ENCODE assay signal across 24 cellular contexts in the genomic region with DNA sequence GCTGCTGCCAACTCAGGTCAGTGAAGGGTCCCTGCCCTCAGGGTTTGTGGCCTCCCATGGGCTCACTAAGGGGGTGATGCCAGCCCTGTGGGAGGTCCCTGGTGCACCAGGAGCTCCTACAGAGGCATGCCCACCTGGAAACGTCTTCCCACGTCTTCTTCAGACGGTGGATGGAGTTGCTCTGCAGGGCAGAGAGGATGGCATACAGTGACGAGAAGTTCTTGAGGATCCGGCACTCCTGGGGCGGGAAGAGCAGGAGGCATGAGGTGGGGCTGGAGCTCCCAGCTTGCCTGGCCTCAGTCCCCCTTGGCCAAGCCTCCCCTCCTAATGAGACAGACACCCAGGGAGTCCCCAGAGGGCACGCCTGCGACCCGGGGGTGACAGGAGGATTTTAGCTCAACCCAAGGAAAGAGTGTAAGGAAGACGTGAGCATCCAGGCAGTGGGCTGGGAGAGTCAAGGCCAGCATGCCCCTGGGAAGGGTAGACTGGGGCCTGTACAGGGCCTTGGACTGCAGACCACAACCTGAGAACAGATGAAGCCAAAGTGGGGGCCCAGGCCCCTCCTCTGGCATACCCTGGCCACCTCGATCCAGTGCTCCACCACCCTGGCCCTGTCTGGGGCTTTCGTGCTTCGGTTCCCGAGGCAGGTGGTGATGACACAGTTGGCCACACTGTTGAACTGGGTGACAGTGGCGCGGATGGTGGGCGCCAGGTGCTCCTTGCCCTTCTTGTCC. TPM values are rescaled to one million over a fixed set of nuclear protein-coding genes. Genes with fewer than 3 reads are reported as not detected.
DNase-seq lines count a peak whose midpoint lies in the region; ATAC-seq and TF ChIP-seq lines count a peak whose summit lies in the region.
"Had no signal": no experiment of that assay in that cellular context is flagged by ENCODE, and none has a peak within 500 bp of the region (broad histone marks: within the 10 kb centered on the region; RNA-seq: fewer than 3 reads in every experiment).

No MANE protein-coding gene starts in this region.

- peak overlapping the region; percentile 6 for H3K27ac Mint-ChIP-seq in activated naive CD8-positive, alpha-beta T cell treated with anti-CD3 and anti-CD28 coated beads, Interleukin-2, amount 10 ng/mL, durations not matched to agents 7 days and 5 days
- H3K27ac Mint-ChIP-seq in activated naive CD8-positive, alpha-beta T cell treated with anti-CD3 and anti-CD28 coated beads, Interleukin-2, amount 50 U/mL, for 24 hours: no peak overlapping the region
- peak overlapping the region; percentile 54 for H3K27ac Mint-ChIP-seq in activated T-helper 17 cell treated with anti-CD3 and anti-CD28 coated beads, Interleukin-2, amount 50 U/mL, for 72 hours
- H3K27ac Mint-ChIP-seq in natural killer cell: peak overlapping the region; percentile 58 to 74
- H3K27ac Mint-ChIP-seq: activated naive CD4-positive, alpha-beta T cell treated with anti-CD3 and anti-CD28 coated beads for 36 hours; CD8-positive, alpha-beta T cell had no signal

- in situ Hi-C loops in transverse colon (cut with MboI; ENCODE audit: low pct_ligation_motif_present in 1 of 4, low pct_unique_long_range_greater_than_20kb in 1 of 4, low sequenced_read_pairs in 3 of 4): no loop called here

- H3K4me3 Mint-ChIP-seq in activated naive CD8-positive, alpha-beta T cell treated with anti-CD3 and anti-CD28 coated beads, Interleukin-2, amount 10 ng/mL, durations not matched to agents 7 days and 5 days: no peak overlapping the region
- no peak overlapping the region for H3K4me3 Mint-ChIP-seq in activated naive CD8-positive, alpha-beta T cell treated with anti-CD3 and anti-CD28 coated beads, Interleukin-2, amount 50 U/mL, for 24 hours
- no peak overlapping the region for H3K4me3 Mint-ChIP-seq in activated T-helper 17 cell treated with anti-CD3 and anti-CD28 coated beads, Interleukin-2, amount 50 U/mL, for 72 hours
- H3K4me3 Mint-ChIP-seq in natural killer cell: no peak overlapping the region
- H3K4me3 Mint-ChIP-seq: activated naive CD4-positive, alpha-beta T cell treated with anti-CD3 and anti-CD28 coated beads for 36 hours; CD8-positive, alpha-beta T cell; naive thymus-derived CD8-positive, alpha-beta T cell had no signal

- H3K36me3 ChIP-seq in upper lobe of left lung: peaks cover 34 to 96% (median 89%) of the 10 kb centered on the region in 4 donors
- H3K36me3 ChIP-seq in SJCRH30: peaks cover 6% of the 10 kb centered on the region
- H3K36me3 ChIP-seq in transverse colon: peaks cover 0 to 72% (median 21%) of the 10 kb centered on the region in 4 donors

- DNase-seq in activated naive CD8-positive, alpha-beta T cell treated with anti-CD3 and anti-CD28 coated beads, Interleukin-2, amount 10 ng/mL, durations not matched to agents 7 days and 5 days: no peak
- DNase-seq in activated naive CD8-positive, alpha-beta T cell treated with anti-CD3 and anti-CD28 coated beads, Interleukin-2, amount 50 U/mL, for 24 hours: no peak
- DNase-seq in natural killer cell: no peak
- DNase-seq in upper lobe of left lung: peak; percentile 16 to 42
- DNase-seq in SJCRH30: no peak
- no peak for DNase-seq in transverse colon
- DNase-seq in NCI-H2227 (lab: John Stamatoyannopoulos, UW; ENCODE audit: unreplicated experiment): no peak
- DNase-seq: ACHN; activated CD4-positive, CD25-positive, alpha-beta regulatory T cell treated with anti-CD3 and anti-CD28 coated beads, Interleukin-2, amount 50 U/mL, for 72 hours; activated naive CD4-positive, alpha-beta T cell treated with anti-CD3 and anti-CD28 coated beads for 36 hours; CD8-positive, alpha-beta T cell; colonic mucosa; mesenchymal stem cell; NCI-H1436 treated with DMSO at 0.1 percent for 48 hours; NCI-H2227 treated with DMSO at 0.1 percent for 48 hours; NCI-H774; stimulated activated CD4-positive, alpha-beta T cell treated with anti-CD3 and anti-CD28 coated beads, Interleukin-2, amount 100 ng/mL, for 48 hours; T-helper 9 cell had no signal

- H3K27me3 ChIP-seq in upper lobe of left lung (no peaks in the 10 kb centered on the region), SJCRH30 (no peaks in the 10 kb centered on the region), transverse colon (no peaks in the 10 kb centered on the region)
- H3K27me3 ChIP-seq: colonic mucosa had no signal

- 95 to 98% methylated on average over 9 to 17 of the region's 17 CpGs for WGBS in upper lobe of left lung, 2 donors
- WGBS in transverse colon (ENCODE audit: low coverage in 1 of 2), 2 donors: 94% methylated on average over 17 of the region's 17 CpGs; no CpG with 5 or more reads in 1 of the 2 donors

- H3K27ac ChIP-seq in upper lobe of left lung (no peak overlapping the region), SJCRH30 (no peak overlapping the region), transverse colon (no peak overlapping the region)
- H3K27ac ChIP-seq: colonic mucosa, SK-N-MC, skin epidermis had no signal

- POLR2A ChIA-PET in activated naive CD8-positive, alpha-beta T cell treated with anti-CD3 and anti-CD28 coated beads, Interleukin-2, amount 10 ng/mL, durations not matched to agents 7 days and 5 days (lab: Charles Lee): interaction anchor here (0.7 kb wide), 1 partner anchor 38 kb away, joined by 3 read pairs; no protein-coding TSS in a partner anchor

- no peak for ATAC-seq in activated naive CD8-positive, alpha-beta T cell treated with anti-CD3 and anti-CD28 coated beads, Interleukin-2, amount 10 ng/mL, durations not matched to agents 7 days and 5 days (ENCODE audit: low read depth)
- no peak for ATAC-seq in activated naive CD8-positive, alpha-beta T cell treated with anti-CD3 and anti-CD28 coated beads, Interleukin-2, amount 50 U/mL, for 24 hours
- no peak for ATAC-seq in activated T-helper 17 cell treated with anti-CD3 and anti-CD28 coated beads, Interleukin-2, amount 50 U/mL, for 72 hours (replicated peaks)
- ATAC-seq in natural killer cell (no peak), upper lobe of left lung (ENCODE audit: low FRiP score in 2 of 2) (no peak)
- ATAC-seq: CD8-positive, alpha-beta T cell; HCT116; naive thymus-derived CD8-positive, alpha-beta T cell had no signal

- no peaks in the 10 kb centered on the region for H3K9me3 Mint-ChIP-seq in activated naive CD8-positive, alpha-beta T cell treated with anti-CD3 and anti-CD28 coated beads, Interleukin-2, amount 10 ng/mL, durations not matched to agents 7 days and 5 days
- no peaks in the 10 kb centered on the region for H3K9me3 Mint-ChIP-seq in activated naive CD8-positive, alpha-beta T cell treated with anti-CD3 and anti-CD28 coated beads, Interleukin-2, amount 50 U/mL, for 24 hours
- no peaks in the 10 kb centered on the region for H3K9me3 Mint-ChIP-seq in activated T-helper 17 cell treated with anti-CD3 and anti-CD28 coated beads, Interleukin-2, amount 50 U/mL, for 72 hours
- no peaks in the 10 kb centered on the region for H3K9me3 Mint-ChIP-seq in natural killer cell
- H3K9me3 Mint-ChIP-seq: activated naive CD4-positive, alpha-beta T cell treated with anti-CD3 and anti-CD28 coated beads for 36 hours; CD8-positive, alpha-beta T cell; naive thymus-derived CD8-positive, alpha-beta T cell had no signal

- intact Hi-C loops in natural killer cell (cut with micrococcal nuclease): no loop called here
- intact Hi-C loops in transverse colon (cut with DNase I; ENCODE audit: low total_unique reads): no loop called here

- TF ChIP-seq CTCF in natural killer cell (IDR thresholded peaks at IDR 0.05): no peak
- TF ChIP-seq CTCF in upper lobe of left lung (IDR thresholded peaks at IDR 0.05): no peak
- no peak for TF ChIP-seq CTCF in transverse colon (IDR thresholded peaks at IDR 0.05)

- peaks cover 14% of the 10 kb centered on the region for H3K36me3 Mint-ChIP-seq in activated naive CD8-positive, alpha-beta T cell treated with anti-CD3 and anti-CD28 coated beads, Interleukin-2, amount 10 ng/mL, durations not matched to agents 7 days and 5 days
- peaks cover 19% of the 10 kb centered on the region for H3K36me3 Mint-ChIP-seq in activated naive CD8-positive, alpha-beta T cell treated with anti-CD3 and anti-CD28 coated beads, Interleukin-2, amount 50 U/mL, for 24 hours (ENCODE audit: low read depth)
- peaks cover 93% of the 10 kb centered on the region for H3K36me3 Mint-ChIP-seq in activated T-helper 17 cell treated with anti-CD3 and anti-CD28 coated beads, Interleukin-2, amount 50 U/mL, for 72 hours (ENCODE audit: low read depth)
- H3K36me3 Mint-ChIP-seq in natural killer cell: no peaks in the 10 kb centered on the region

- H3K4me1 ChIP-seq in upper lobe of left lung (peaks cover 0 to 11% (median 1%) of the 10 kb centered on the region in 4 donors), SJCRH30 (no peaks in the 10 kb centered on the region), transverse colon (peaks cover 0 to 7% (median 0%) of the 10 kb centered on the region in 4 donors)
- H3K4me1 ChIP-seq: colonic mucosa had no signal

- H3K4me1 Mint-ChIP-seq in activated naive CD8-positive, alpha-beta T cell treated with anti-CD3 and anti-CD28 coated beads, Interleukin-2, amount 10 ng/mL, durations not matched to agents 7 days and 5 days: peaks cover 4% of the 10 kb centered on the region
- peaks cover 8% of the 10 kb centered on the region for H3K4me1 Mint-ChIP-seq in activated naive CD8-positive, alpha-beta T cell treated with anti-CD3 and anti-CD28 coated beads, Interleukin-2, amount 50 U/mL, for 24 hours
- no peaks in the 10 kb centered on the region for H3K4me1 Mint-ChIP-seq in activated T-helper 17 cell treated with anti-CD3 and anti-CD28 coated beads, Interleukin-2, amount 50 U/mL, for 72 hours
- H3K4me1 Mint-ChIP-seq in natural killer cell: peaks cover 5 to 14% of the 10 kb centered on the region in 2 donors

- no peak for TF ChIP-seq POLR2A in upper lobe of left lung (IDR thresholded peaks at IDR 0.05)
- TF ChIP-seq POLR2A in transverse colon (IDR thresholded peaks at IDR 0.05): no peak

- TF ChIP-seq EP300 in upper lobe of left lung (IDR thresholded peaks at IDR 0.05) (no peak), transverse colon (IDR thresholded peaks at IDR 0.05; ENCODE audit: low read depth) (no peak)

- H3K27me3 Mint-ChIP-seq in activated naive CD8-positive, alpha-beta T cell treated with anti-CD3 and anti-CD28 coated beads, Interleukin-2, amount 10 ng/mL, durations not matched to agents 7 days and 5 days: no peaks in the 10 kb centered on the region
- no peaks in the 10 kb centered on the region for H3K27me3 Mint-ChIP-seq in activated naive CD8-positive, alpha-beta T cell treated with anti-CD3 and anti-CD28 coated beads, Interleukin-2, amount 50 U/mL, for 24 hours
- H3K27me3 Mint-ChIP-seq in activated T-helper 17 cell treated with anti-CD3 and anti-CD28 coated beads, Interleukin-2, amount 50 U/mL, for 72 hours: no peaks in the 10 kb centered on the region
- H3K27me3 Mint-ChIP-seq in natural killer cell (ENCODE audit: low read depth in 2 of 2): no peaks in the 10 kb centered on the region
- H3K27me3 Mint-ChIP-seq: naive thymus-derived CD8-positive, alpha-beta T cell had no signal

- H3K9me3 ChIP-seq in upper lobe of left lung (no peaks in the 10 kb centered on the region), SJCRH30 (replicated peaks) (no peaks in the 10 kb centered on the region), transverse colon (no peaks in the 10 kb centered on the region)
- H3K9me3 ChIP-seq: colonic mucosa had no signal

- H3K4me3 ChIP-seq in upper lobe of left lung (no peak overlapping the region), SJCRH30 (no peak overlapping the region), transverse colon (no peak overlapping the region)
- H3K4me3 ChIP-seq: colonic mucosa, SK-N-MC, skin epidermis had no signal

RNA-seq across cellular contexts. Expression of a gene that starts 14.4 kb away (rescaled TPM):
- total RNA-seq in activated naive CD8-positive, alpha-beta T cell treated with anti-CD3 and anti-CD28 coated beads, Interleukin-2, amount 10 ng/mL, durations not matched to agents 7 days and 5 days: 100 to 1,000 TPM; 130 to 134 TPM
- 100 to 1,000 TPM; 101 to 156 TPM for total RNA-seq in activated T-helper 17 cell treated with anti-CD3 and anti-CD28 coated beads, Interleukin-2, amount 50 U/mL, for 72 hours
- total RNA-seq in natural killer cell (100 to 1,000 TPM; 206 to 250 (median 208) TPM), upper lobe of left lung (100 to 1,000 TPM in 3 of 6 donors, 10 to 100 TPM in 3; 57.1 to 117 (median 88.9) TPM), transverse colon (100 to 1,000 TPM in 1 of 4 donors, 10 to 100 TPM in 3; 50.5 to 233 (median 58.2) TPM)
- 21.5 and 26.9 TPM in 2 replicates for total RNA-seq in SJCRH30 (2014; rRNA removed; shearing (Covaris generic))

RNA-seq across cellular contexts. Expression of a gene that starts 44.9 kb away (rescaled TPM):
- total RNA-seq in activated naive CD8-positive, alpha-beta T cell treated with anti-CD3 and anti-CD28 coated beads, Interleukin-2, amount 10 ng/mL, durations not matched to agents 7 days and 5 days: 1 to 10 TPM; 1.4 to 2.3 TPM
- total RNA-seq in activated T-helper 17 cell treated with anti-CD3 and anti-CD28 coated beads, Interleukin-2, amount 50 U/mL, for 72 hours: 1 to 10 TPM; 1.2 to 4.2 TPM
- under 1 TPM; 0.18 to 0.68 (median 0.42) TPM for total RNA-seq in natural killer cell
- 1 to 10 TPM in 3 of 6 donors, under 1 TPM in 2, not detected in 1; 0.15 to 9.4 (median 1.1) TPM for total RNA-seq in upper lobe of left lung
- total RNA-seq in SJCRH30 (2014; rRNA removed; shearing (Covaris generic)): 0.53 and 0.71 TPM in 2 replicates
- total RNA-seq in transverse colon: 1 to 10 TPM in 1 of 4 donors, under 1 TPM in 2, not detected in 1; 0.27 to 8.6 (median 0.48) TPM

RNA-seq across cellular contexts. Expression of a gene that starts 57.0 kb away (rescaled TPM):
- total RNA-seq in activated naive CD8-positive, alpha-beta T cell treated with anti-CD3 and anti-CD28 coated beads, Interleukin-2, amount 10 ng/mL, durations not matched to agents 7 days and 5 days: 1 to 10 TPM; 4.0 to 4.5 TPM
- 1 to 10 TPM; 2.8 to 7.2 TPM for total RNA-seq in activated T-helper 17 cell treated with anti-CD3 and anti-CD28 coated beads, Interleukin-2, amount 50 U/mL, for 72 hours
- total RNA-seq in natural killer cell (1 to 10 TPM; 1.4 to 2.2 (median 1.7) TPM), upper lobe of left lung (10 to 100 TPM in 5 of 6 donors, 1 to 10 TPM in 1; 9.1 to 71.2 (median 36.0) TPM), transverse colon (10 to 100 TPM in 3 of 4 donors, 1 to 10 TPM in 1; 4.1 to 15.7 (median 11.8) TPM)
- 1.2 TPM in 2 replicates for total RNA-seq in SJCRH30 (2014; rRNA removed; shearing (Covaris generic))
- total RNA-seq: MCF 10A had no signal

Comparison
In these comparisons a context has a peak if more than half of its experiments do, and no peak if none do; other contexts are left out.
1. DNase-seq: peak in upper lobe of left lung (2 of 2); none in activated naive CD8-positive, alpha-beta T cell treated with anti-CD3 and anti-CD28 coated beads, Interleukin-2, amount 10 ng/mL, durations not matched to agents 7 days and 5 days (single experiment), activated naive CD8-positive, alpha-beta T cell treated with anti-CD3 and anti-CD28 coated beads, Interleukin-2, amount 50 U/mL, for 24 hours (single experiment), natural killer cell (single experiment), SJCRH30 (0 of 2), transverse colon (single experiment) and NCI-H2227 (single experiment).